23 cellular contexts compared by ENCODE assay signal in the genomic region with DNA sequence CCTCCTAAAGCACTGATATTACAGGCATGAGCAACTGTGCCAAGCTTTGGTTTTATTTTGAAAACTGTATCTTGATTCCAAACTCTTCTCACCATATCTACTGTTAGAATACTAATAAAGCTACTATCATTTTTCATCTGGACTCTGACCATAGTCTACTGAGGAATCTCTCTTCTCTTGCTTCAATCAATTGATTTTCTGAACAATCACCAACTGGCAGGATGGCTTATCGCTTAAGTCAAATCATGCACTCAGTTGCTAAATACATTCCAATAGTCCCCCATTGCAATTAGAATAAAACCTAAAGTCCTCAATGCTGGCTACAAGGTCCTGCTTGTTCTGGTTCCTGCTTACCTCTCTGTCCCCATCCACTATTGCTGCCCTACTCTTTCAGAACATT. TPM values are rescaled to one million over a fixed set of nuclear protein-coding genes. Genes with fewer than 3 reads are reported as not detected.
A peak's percentile ranks its signal among the peaks of the same experiment; 100 is the strongest.
DNase-seq lines count a peak whose midpoint lies in the region; ATAC-seq and TF ChIP-seq lines count a peak whose summit lies in the region.
"Had no signal": no experiment of that assay in that cellular context is flagged by ENCODE, and none has a peak within 500 bp of the region (broad histone marks: within the 10 kb centered on the region; RNA-seq: fewer than 3 reads in every experiment).

No MANE protein-coding gene starts in this region.

- TF ChIP-seq CTCF in HL-60 (IDR thresholded peaks at IDR 0.05; ENCODE audit: insufficient read depth, low read length) = no peak
- no peak for TF ChIP-seq CTCF in spleen (IDR thresholded peaks at IDR 0.05 in 8 of 11, conservative IDR thresholded peaks at IDR 0.05 in 3 of 11)
- no peak for TF ChIP-seq CTCF in HFFc6 (IDR thresholded peaks at IDR 0.05)

- H3K27me3 Mint-ChIP-seq in activated T-cell treated with anti-CD3 and anti-CD28 coated beads, Interleukin-2, amount 50 U/mL, for 72 hours (ENCODE audit: low read depth) = no peaks in the 10 kb centered on the region
- H3K27me3 Mint-ChIP-seq in dendritic cell treated with granulocyte-macrophage colony-stimulating factor and Interleukin-4, amounts not matched to agents 40 ng/mL and 50 ng/mL, for 4 days = no peaks in the 10 kb centered on the region
- H3K27me3 Mint-ChIP-seq in HFFc6 (ENCODE audit: insufficient read depth) = no peaks in the 10 kb centered on the region

- no peaks in the 10 kb centered on the region for H3K9me3 ChIP-seq in spleen
- H3K9me3 ChIP-seq: HAP-1, sigmoid colon, SJSA1, uterus had no signal

- H3K4me3 ChIP-seq in HL-60 (replicated peaks; ENCODE audit: insufficient read depth, low read length) = no peak overlapping the region
- no peak overlapping the region for H3K4me3 ChIP-seq in spleen
- H3K4me3 ChIP-seq: HAP-1, K562, sigmoid colon, SJSA1, uterus had no signal

- peaks cover 42% of the 10 kb centered on the region for H3K4me1 Mint-ChIP-seq in activated T-cell treated with anti-CD3 and anti-CD28 coated beads, Interleukin-2, amount 50 U/mL, for 72 hours (ENCODE audit: low read depth)
- H3K4me1 Mint-ChIP-seq in dendritic cell treated with granulocyte-macrophage colony-stimulating factor and Interleukin-4, amounts not matched to agents 40 ng/mL and 50 ng/mL, for 4 days (ENCODE audit: low read depth) = peaks cover 38% of the 10 kb centered on the region
- peaks cover 29% of the 10 kb centered on the region for H3K4me1 Mint-ChIP-seq in HFFc6 (ENCODE audit: low read depth)
- H3K4me1 Mint-ChIP-seq: neural crest cell had no signal

- H3K36me3 ChIP-seq in spleen = no peaks in the 10 kb centered on the region
- H3K36me3 ChIP-seq: HAP-1, sigmoid colon, SJSA1, uterus had no signal

- H3K36me3 Mint-ChIP-seq in activated T-cell treated with anti-CD3 and anti-CD28 coated beads, Interleukin-2, amount 50 U/mL, for 72 hours (ENCODE audit: insufficient read depth in 2 of 2) = peaks cover 0 to 1% of the 10 kb centered on the region in 2 donors
- H3K36me3 Mint-ChIP-seq in dendritic cell treated with granulocyte-macrophage colony-stimulating factor and Interleukin-4, amounts not matched to agents 40 ng/mL and 50 ng/mL, for 4 days (ENCODE audit: low read depth) = peaks cover 17% of the 10 kb centered on the region
- no peaks in the 10 kb centered on the region for H3K36me3 Mint-ChIP-seq in HFFc6 (ENCODE audit: low read depth)
- H3K36me3 Mint-ChIP-seq: WTC11 had no signal

- DNase-seq in activated T-cell treated with anti-CD3 and anti-CD28 coated beads, Interleukin-2, amount 50 U/mL, for 72 hours = no peak
- no peak for DNase-seq in activated T-cell treated with anti-CD3 and anti-CD28 coated beads, Interleukin-2, amount 50 U/mL, for 1 hour
- DNase-seq in HL-60 (ENCODE audit: low read depth in 1 of 2, low spot score in 1 of 2) (no peak), spleen (no peak), HFFc6 (no peak), cerebellar cortex (ENCODE audit: low spot score) (no peak)
- DNase-seq: ACHN, DMS53, midbrain, NCI-H146, NCI-H2171, NCI-H524 treated with DMSO at 0.1 percent for 48 hours, sigmoid colon, uterus had no signal

- no peak for TF ChIP-seq POLR2A in spleen (IDR thresholded peaks at IDR 0.05)

- H3K4me1 ChIP-seq in spleen = peaks cover 10 to 74% (median 36%) of the 10 kb centered on the region in 6 donors
- H3K4me1 ChIP-seq: HAP-1, SJSA1, uterus had no signal

- no peak for ATAC-seq in activated T-cell treated with anti-CD3 and anti-CD28 coated beads, Interleukin-2, amount 50 U/mL, for 72 hours (replicated peaks in 1 of 2)
- ATAC-seq in GM21619 (IDR thresholded peaks at IDR 0.05; ENCODE audit: unreplicated experiment) = no peak
- ATAC-seq: K562, WTC11 had no signal

- H3K27ac Mint-ChIP-seq in activated T-cell treated with anti-CD3 and anti-CD28 coated beads, Interleukin-2, amount 50 U/mL, for 72 hours = peak overlapping the region; percentile 1
- H3K27ac Mint-ChIP-seq in dendritic cell treated with granulocyte-macrophage colony-stimulating factor and Interleukin-4, amounts not matched to agents 40 ng/mL and 50 ng/mL, for 4 days = peak overlapping the region; percentile 0
- H3K27ac Mint-ChIP-seq in HFFc6 = no peak overlapping the region
- H3K27ac Mint-ChIP-seq: WTC11 had no signal

- H3K27me3 ChIP-seq in HL-60 (ENCODE audit: insufficient read depth, poor library complexity, severe bottlenecking) = no peaks in the 10 kb centered on the region
- H3K27me3 ChIP-seq in spleen (replicated peaks in 1 of 7) = peaks cover 0 to 12% (median 0%) of the 10 kb centered on the region in 7 donors
- H3K27me3 ChIP-seq: SJSA1 had no signal

- H3K9me3 Mint-ChIP-seq in activated T-cell treated with anti-CD3 and anti-CD28 coated beads, Interleukin-2, amount 50 U/mL, for 72 hours = no peaks in the 10 kb centered on the region
- no peaks in the 10 kb centered on the region for H3K9me3 Mint-ChIP-seq in dendritic cell treated with granulocyte-macrophage colony-stimulating factor and Interleukin-4, amounts not matched to agents 40 ng/mL and 50 ng/mL, for 4 days
- no peaks in the 10 kb centered on the region; the same call in 1 of the 2 replicates for H3K9me3 Mint-ChIP-seq in HFFc6
- H3K9me3 Mint-ChIP-seq: WTC11 had no signal

- intact Hi-C loops in dendritic cell treated with granulocyte-macrophage colony-stimulating factor and Interleukin-4, amounts not matched to agents 40 ng/mL and 50 ng/mL, for 4 days (cut with micrococcal nuclease) = loop anchor here (5.0 kb wide), 2 partner anchors 59 to 121 kb away; no protein-coding TSS in a partner anchor
- intact Hi-C loops in spleen (cut with DNase I; ENCODE audit: low total_unique reads) = no loop called here

- H3K4me3 Mint-ChIP-seq in activated T-cell treated with anti-CD3 and anti-CD28 coated beads, Interleukin-2, amount 50 U/mL, for 72 hours = peak overlapping the region in 1 of 2 donors; percentile 2
- H3K4me3 Mint-ChIP-seq in dendritic cell treated with granulocyte-macrophage colony-stimulating factor and Interleukin-4, amounts not matched to agents 40 ng/mL and 50 ng/mL, for 4 days = no peak overlapping the region
- no peak overlapping the region for H3K4me3 Mint-ChIP-seq in HFFc6
- H3K4me3 Mint-ChIP-seq: neural crest cell, WTC11 had no signal

- 0 out of 2 replicates have a peak overlapping the region, but pooled peaks have one; percentile 99 for H3K27ac ChIP-seq in HL-60 (replicated peaks)
- peak overlapping the region in 7 of 8 donors; percentile 94 to 99 (median 95) for H3K27ac ChIP-seq in spleen
- H3K27ac ChIP-seq: sigmoid colon, SJSA1, uterus had no signal

- WGBS in spleen, 5 donors = 95 to 100% (median 100%) methylated on average over 1 of the region's 1 CpG

RNA-seq across cellular contexts. Expression of a gene that starts 2.3 kb away (rescaled TPM):
- total RNA-seq in activated T-cell treated with anti-CD3 and anti-CD28 coated beads, Interleukin-2, amount 50 U/mL, for 72 hours = 10 to 100 TPM; 44.1 to 49.7 TPM
- total RNA-seq in spleen = 100 to 1,000 TPM in 1 of 7 donors, 10 to 100 TPM in 6; 67.8 to 136 (median 84.6) TPM
- polyA plus RNA-seq in spleen = 10 to 100 TPM; 19.7 to 24.9 (median 21.8) TPM
- 10 to 100 TPM; 30.7 to 37.6 (median 35.5) TPM for total RNA-seq in HFFc6 (2021; fragmentation: NEBNext Ultra II Directional; extraction: Animal tissue kit (Norgen Biotek cat#: 25700))
- total RNA-seq: bronchial epithelial cell, endothelial cell of umbilical vein, neural crest cell, SJSA1 had no signal
- polyA plus RNA-seq: endothelial cell of umbilical vein had no signal
